ENCODE assay signal across 27 cellular contexts in genomic region chr22:38937036-38937435, GRCh38. TPM values are rescaled to one million over a fixed set of nuclear protein-coding genes. Genes with fewer than 3 reads are reported as not detected.
"Had no signal": no experiment of that assay in that cellular context is flagged by ENCODE, and none has a peak within 500 bp of the region (broad histone marks: within the 10 kb centered on the region; RNA-seq: fewer than 3 reads in every experiment).

No MANE protein-coding gene starts in this region.

- H3K4me3 Mint-ChIP-seq: memory B cell; mesothelial cell of epicardium; natural killer cell; stimulated activated naive B cell treated with anti-CD40 and anti-IgM and Interleukin-4, amounts not matched to agents 10 μg/mL and 1 μg/mL and 100 μg/mL, for 72 hours; stimulated activated naive CD8-positive, alpha-beta T cell treated with anti-CD3 and anti-CD28 coated beads, Interleukin-15, amount 100 ng/mL, for 72 hours had no signal

- H3K27ac ChIP-seq: coronary artery, dorsolateral prefrontal cortex, heart left ventricle, left ventricle myocardium inferior, lower lobe of right lung, psoas muscle, sigmoid colon, skin epidermis, thoracic aorta, transverse colon had no signal

- H3K27me3 ChIP-seq: dorsolateral prefrontal cortex, sigmoid colon had no signal

- H3K4me3 ChIP-seq: coronary artery, dorsolateral prefrontal cortex, heart left ventricle, left ventricle myocardium inferior, lower lobe of right lung, psoas muscle, sigmoid colon, skin epidermis, thoracic aorta, transverse colon had no signal

- H3K9me3 ChIP-seq: heart left ventricle, left ventricle myocardium inferior, lower lobe of right lung, psoas muscle, sigmoid colon, thoracic aorta, transverse colon had no signal

- H3K36me3 ChIP-seq: heart left ventricle, left ventricle myocardium inferior, lower lobe of right lung, sigmoid colon, thoracic aorta, transverse colon had no signal

- H3K36me3 Mint-ChIP-seq: memory B cell; mesothelial cell of epicardium; natural killer cell; stimulated activated naive B cell treated with anti-CD40 and anti-IgM and Interleukin-4, amounts not matched to agents 10 μg/mL and 1 μg/mL and 100 μg/mL, for 72 hours had no signal

- ATAC-seq: natural killer cell; psoas muscle; stimulated activated naive B cell treated with anti-CD40 and anti-IgM and Interleukin-4, amounts not matched to agents 10 μg/mL and 1 μg/mL and 100 μg/mL, for 72 hours; stimulated activated naive CD8-positive, alpha-beta T cell treated with anti-CD3 and anti-CD28 coated beads, Interleukin-15, amount 100 ng/mL, for 72 hours had no signal

- H3K9me3 Mint-ChIP-seq: memory B cell; natural killer cell; stimulated activated naive B cell treated with anti-CD40 and anti-IgM and Interleukin-4, amounts not matched to agents 10 μg/mL and 1 μg/mL and 100 μg/mL, for 72 hours; stimulated activated naive CD8-positive, alpha-beta T cell treated with anti-CD3 and anti-CD28 coated beads, Interleukin-15, amount 100 ng/mL, for 72 hours had no signal

- DNase-seq: dorsolateral prefrontal cortex; effector CD8-positive, alpha-beta T cell; heart left ventricle; hippocampal formation; left ventricle myocardium inferior; lower lobe of right lung; natural killer cell; psoas muscle; retina; sigmoid colon; stimulated activated CD4-positive, alpha-beta T cell treated with anti-CD3 and anti-CD28 coated beads, Interleukin-2, amount 100 ng/mL, for 24 hours; stimulated activated CD4-positive, alpha-beta T cell treated with anti-CD3 and anti-CD28 coated beads, Interleukin-4, amount 100 ng/mL, for 4 hours; stimulated activated naive B cell treated with anti-CD40 and anti-IgM and Interleukin-4, amounts not matched to agents 10 μg/mL and 1 μg/mL and 100 μg/mL, for 72 hours; stimulated activated naive CD8-positive, alpha-beta T cell treated with anti-CD3 and anti-CD28 coated beads, Interleukin-15, amount 100 ng/mL, for 72 hours; transverse colon had no signal

- H3K4me1 ChIP-seq: psoas muscle, sigmoid colon had no signal

- H3K27ac Mint-ChIP-seq: memory B cell; mesothelial cell of epicardium; natural killer cell; stimulated activated naive CD8-positive, alpha-beta T cell treated with anti-CD3 and anti-CD28 coated beads, Interleukin-15, amount 100 ng/mL, for 72 hours had no signal

RNA-seq across cellular contexts. Expression of gene APOBEC3A, which starts 20.4 kb away (rescaled TPM):
- total RNA-seq: chondrocyte, fibroblast of lung, frontal cortex, glomerular endothelial cell, mesothelial cell of epicardium, mucosa of gallbladder, myocyte, osteoblast had no signal

RNA-seq across cellular contexts. Expression of gene APOBEC3B, which starts 45.1 kb away (rescaled TPM):
- total RNA-seq: frontal cortex had no signal
